ENCODE assay signal across 1 cellular context in the genomic region with DNA sequence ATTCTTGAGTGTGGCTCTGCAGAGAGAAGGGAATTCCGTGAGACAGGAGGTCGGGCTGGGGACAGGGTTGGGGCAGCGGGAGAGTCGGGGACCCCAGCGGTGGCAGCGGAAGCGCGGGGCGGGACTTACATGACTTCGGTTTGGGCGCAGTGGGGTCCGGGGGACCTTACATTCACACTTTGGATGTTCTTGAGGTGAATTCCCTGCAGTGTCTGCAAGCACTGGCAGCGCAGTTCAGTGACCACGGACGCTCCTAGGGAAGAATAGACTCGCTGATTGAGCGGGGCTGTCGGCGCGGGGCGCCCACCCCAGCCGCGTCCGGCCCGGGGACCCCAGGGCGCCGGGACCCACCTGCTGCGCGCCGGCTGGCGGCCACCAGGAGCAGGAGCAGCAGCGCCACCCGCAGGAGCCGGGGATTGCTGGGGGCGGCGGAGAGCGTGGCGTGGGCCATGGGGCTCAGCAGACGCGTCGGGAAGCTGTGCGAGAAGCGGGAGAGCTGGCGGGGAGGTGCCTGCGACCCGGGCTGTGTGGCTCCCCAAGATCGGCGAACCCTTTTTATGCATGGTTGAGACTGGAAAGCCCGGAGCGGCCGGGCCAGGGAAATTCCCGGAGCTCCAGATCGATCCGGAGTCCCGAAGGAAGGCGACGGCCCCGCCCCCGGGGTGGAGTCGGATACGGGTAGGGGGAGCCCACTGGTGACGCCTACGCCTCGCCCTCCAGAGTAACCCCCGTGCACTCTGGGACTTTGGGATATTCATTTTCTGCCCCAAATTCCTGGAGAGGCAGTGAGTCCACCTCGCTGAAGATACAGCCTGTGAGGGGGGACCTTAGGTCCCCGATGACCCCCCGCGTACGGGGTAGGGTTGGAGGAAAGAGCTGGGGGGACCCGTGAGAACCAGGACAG.
TF ChIP-seq lines count a peak whose summit lies in the region.

A gene (minus strand): TSS at position 529 of the 904 bp plus-strand sequence. CDS start 78 bp downstream, at position 451.

TF ChIP-seq in K562, 482 proteins besides CTCF, POLR2A, EP300 and RAD21 (continued from another document and continues in another):
- TF ChIP-seq, protein P1, sequence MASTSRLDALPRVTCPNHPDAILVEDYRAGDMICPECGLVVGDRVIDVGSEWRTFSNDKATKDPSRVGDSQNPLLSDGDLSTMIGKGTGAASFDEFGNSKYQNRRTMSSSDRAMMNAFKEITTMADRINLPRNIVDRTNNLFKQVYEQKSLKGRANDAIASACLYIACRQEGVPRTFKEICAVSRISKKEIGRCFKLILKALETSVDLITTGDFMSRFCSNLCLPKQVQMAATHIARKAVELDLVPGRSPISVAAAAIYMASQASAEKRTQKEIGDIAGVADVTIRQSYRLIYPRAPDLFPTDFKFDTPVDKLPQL (IDR thresholded peaks at IDR 0.05; ENCODE audit: extremely low read depth, insufficient read length): no peak
- TF ChIP-seq ZZZ3 (IDR thresholded peaks at IDR 0.05) (no peak), SNIP1 (IDR thresholded peaks at IDR 0.05; ENCODE audit: low read depth) (no peak), FOS (IDR thresholded peaks at IDR 0.05; ENCODE audit: extremely low read depth, insufficient read length) (no peak), FOXJ3 (CRISPR knock-in tag; IDR thresholded peaks at IDR 0.05) (no peak), NUFIP1 (IDR thresholded peaks at IDR 0.05; ENCODE audit: partially characterized antibody) (no peak), SMAD4 (CRISPR knock-in tag; conservative IDR thresholded peaks at IDR 0.05) (peak; percentile 82; the same call in 1 of the 2 replicates), HDGF (IDR thresholded peaks at IDR 0.05) (no peak), SREBF1 (IDR thresholded peaks at IDR 0.05; ENCODE audit: borderline replicate concordance, low read depth, low read length) (no peak), RFX1 (IDR thresholded peaks at IDR 0.05) (no peak), HDAC2 (IDR thresholded peaks at IDR 0.05) (peak; percentile 36; the same call in 1 of the 2 replicates), ZNF165 (CRISPR knock-in tag; IDR thresholded peaks at IDR 0.05; ENCODE audit: borderline replicate concordance) (no peak), KDM1A (IDR thresholded peaks at IDR 0.05) (no peak), ZNF143 (CRISPR knock-in tag; IDR thresholded peaks at IDR 0.05) (0 out of 2 replicates have a peak, but pooled peaks have one; percentile 21), SIX5 (IDR thresholded peaks at IDR 0.05; ENCODE audit: borderline replicate concordance in 1 of 2, insufficient read depth in 1 of 2, low read depth in 1 of 2, low read length in 2 of 2) (no peak), SP2 (IDR thresholded peaks at IDR 0.05; ENCODE audit: extremely low read depth, low read depth, low read length, poor library complexity, severe bottlenecking) (no peak), CBX5 (IDR thresholded peaks at IDR 0.05; ENCODE audit: borderline replicate concordance, low read depth) (no peak), RB1 (IDR thresholded peaks at IDR 0.05; ENCODE audit: low read depth) (peak; percentile 40; the same call in 1 of the 2 replicates), SRSF1 (IDR thresholded peaks at IDR 0.05; ENCODE audit: low read depth, low read length) (no peak), NBN (IDR thresholded peaks at IDR 0.05; ENCODE audit: low read depth) (no peak)
- TF ChIP-seq, protein P2, sequence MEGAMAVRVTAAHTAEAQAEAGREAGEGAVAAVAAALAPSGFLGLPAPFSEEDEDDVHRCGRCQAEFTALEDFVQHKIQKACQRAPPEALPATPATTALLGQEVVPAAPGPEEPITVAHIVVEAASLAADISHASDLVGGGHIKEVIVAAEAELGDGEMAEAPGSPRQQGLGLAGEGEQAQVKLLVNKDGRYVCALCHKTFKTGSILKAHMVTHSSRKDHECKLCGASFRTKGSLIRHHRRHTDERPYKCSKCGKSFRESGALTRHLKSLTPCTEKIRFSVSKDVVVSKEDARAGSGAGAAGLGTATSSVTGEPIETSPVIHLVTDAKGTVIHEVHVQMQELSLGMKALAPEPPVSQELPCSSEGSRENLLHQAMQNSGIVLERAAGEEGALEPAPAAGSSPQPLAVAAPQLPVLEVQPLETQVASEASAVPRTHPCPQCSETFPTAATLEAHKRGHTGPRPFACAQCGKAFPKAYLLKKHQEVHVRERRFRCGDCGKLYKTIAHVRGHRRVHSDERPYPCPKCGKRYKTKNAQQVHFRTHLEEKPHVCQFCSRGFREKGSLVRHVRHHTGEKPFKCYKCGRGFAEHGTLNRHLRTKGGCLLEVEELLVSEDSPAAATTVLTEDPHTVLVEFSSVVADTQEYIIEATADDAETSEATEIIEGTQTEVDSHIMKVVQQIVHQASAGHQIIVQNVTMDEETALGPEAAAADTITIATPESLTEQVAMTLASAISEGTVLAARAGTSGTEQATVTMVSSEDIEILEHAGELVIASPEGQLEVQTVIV (CRISPR knock-in tag; IDR thresholded peaks at IDR 0.05; ENCODE audit: borderline replicate concordance): no peak
- TF ChIP-seq, protein P3, sequence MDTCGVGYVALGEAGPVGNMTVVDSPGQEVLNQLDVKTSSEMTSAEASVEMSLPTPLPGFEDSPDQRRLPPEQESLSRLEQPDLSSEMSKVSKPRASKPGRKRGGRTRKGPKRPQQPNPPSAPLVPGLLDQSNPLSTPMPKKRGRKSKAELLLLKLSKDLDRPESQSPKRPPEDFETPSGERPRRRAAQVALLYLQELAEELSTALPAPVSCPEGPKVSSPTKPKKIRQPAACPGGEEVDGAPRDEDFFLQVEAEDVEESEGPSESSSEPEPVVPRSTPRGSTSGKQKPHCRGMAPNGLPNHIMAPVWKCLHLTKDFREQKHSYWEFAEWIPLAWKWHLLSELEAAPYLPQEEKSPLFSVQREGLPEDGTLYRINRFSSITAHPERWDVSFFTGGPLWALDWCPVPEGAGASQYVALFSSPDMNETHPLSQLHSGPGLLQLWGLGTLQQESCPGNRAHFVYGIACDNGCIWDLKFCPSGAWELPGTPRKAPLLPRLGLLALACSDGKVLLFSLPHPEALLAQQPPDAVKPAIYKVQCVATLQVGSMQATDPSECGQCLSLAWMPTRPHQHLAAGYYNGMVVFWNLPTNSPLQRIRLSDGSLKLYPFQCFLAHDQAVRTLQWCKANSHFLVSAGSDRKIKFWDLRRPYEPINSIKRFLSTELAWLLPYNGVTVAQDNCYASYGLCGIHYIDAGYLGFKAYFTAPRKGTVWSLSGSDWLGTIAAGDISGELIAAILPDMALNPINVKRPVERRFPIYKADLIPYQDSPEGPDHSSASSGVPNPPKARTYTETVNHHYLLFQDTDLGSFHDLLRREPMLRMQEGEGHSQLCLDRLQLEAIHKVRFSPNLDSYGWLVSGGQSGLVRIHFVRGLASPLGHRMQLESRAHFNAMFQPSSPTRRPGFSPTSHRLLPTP (IDR thresholded peaks at IDR 0.05; ENCODE audit: borderline replicate concordance, extremely low read depth, insufficient read length): no peak
- TF ChIP-seq, protein P4, sequence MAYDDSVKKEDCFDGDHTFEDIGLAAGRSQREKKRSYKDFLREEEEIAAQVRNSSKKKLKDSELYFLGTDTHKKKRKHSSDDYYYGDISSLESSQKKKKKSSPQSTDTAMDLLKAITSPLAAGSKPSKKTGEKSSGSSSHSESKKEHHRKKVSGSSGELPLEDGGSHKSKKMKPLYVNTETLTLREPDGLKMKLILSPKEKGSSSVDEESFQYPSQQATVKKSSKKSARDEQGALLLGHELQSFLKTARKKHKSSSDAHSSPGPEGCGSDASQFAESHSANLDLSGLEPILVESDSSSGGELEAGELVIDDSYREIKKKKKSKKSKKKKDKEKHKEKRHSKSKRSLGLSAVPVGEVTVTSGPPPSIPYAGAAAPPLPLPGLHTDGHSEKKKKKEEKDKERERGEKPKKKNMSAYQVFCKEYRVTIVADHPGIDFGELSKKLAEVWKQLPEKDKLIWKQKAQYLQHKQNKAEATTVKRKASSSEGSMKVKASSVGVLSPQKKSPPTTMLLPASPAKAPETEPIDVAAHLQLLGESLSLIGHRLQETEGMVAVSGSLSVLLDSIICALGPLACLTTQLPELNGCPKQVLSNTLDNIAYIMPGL (CRISPR knock-in tag; IDR thresholded peaks at IDR 0.05): peak; percentile 94; the same call in 1 of the 2 replicates
- TF ChIP-seq, protein P5, sequence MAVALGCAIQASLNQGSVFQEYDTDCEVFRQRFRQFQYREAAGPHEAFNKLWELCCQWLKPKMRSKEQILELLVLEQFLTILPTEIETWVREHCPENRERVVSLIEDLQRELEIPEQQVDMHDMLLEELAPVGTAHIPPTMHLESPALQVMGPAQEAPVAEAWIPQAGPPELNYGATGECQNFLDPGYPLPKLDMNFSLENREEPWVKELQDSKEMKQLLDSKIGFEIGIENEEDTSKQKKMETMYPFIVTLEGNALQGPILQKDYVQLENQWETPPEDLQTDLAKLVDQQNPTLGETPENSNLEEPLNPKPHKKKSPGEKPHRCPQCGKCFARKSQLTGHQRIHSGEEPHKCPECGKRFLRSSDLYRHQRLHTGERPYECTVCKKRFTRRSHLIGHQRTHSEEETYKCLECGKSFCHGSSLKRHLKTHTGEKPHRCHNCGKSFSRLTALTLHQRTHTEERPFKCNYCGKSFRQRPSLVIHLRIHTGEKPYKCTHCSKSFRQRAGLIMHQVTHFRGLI (CRISPR knock-in tag; IDR thresholded peaks at IDR 0.05): no peak
- TF ChIP-seq, protein P6, sequence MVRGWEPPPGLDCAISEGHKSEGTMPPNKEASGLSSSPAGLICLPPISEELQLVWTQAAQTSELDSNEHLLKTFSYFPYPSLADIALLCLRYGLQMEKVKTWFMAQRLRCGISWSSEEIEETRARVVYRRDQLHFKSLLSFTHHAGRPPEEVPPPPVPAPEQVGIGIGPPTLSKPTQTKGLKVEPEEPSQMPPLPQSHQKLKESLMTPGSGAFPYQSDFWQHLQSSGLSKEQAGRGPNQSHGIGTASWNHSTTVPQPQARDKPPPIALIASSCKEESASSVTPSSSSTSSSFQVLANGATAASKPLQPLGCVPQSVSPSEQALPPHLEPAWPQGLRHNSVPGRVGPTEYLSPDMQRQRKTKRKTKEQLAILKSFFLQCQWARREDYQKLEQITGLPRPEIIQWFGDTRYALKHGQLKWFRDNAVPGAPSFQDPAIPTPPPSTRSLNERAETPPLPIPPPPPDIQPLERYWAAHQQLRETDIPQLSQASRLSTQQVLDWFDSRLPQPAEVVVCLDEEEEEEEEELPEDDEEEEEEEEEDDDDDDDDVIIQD (CRISPR knock-in tag; IDR thresholded peaks at IDR 0.05): no peak
- TF ChIP-seq, protein P7, sequence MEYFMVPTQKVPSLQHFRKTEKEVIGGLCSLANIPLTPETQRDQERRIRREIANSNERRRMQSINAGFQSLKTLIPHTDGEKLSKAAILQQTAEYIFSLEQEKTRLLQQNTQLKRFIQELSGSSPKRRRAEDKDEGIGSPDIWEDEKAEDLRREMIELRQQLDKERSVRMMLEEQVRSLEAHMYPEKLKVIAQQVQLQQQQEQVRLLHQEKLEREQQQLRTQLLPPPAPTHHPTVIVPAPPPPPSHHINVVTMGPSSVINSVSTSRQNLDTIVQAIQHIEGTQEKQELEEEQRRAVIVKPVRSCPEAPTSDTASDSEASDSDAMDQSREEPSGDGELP (CRISPR knock-in tag; IDR thresholded peaks at IDR 0.05; ENCODE audit: borderline replicate concordance): peak; percentile 59; the same call in 1 of the 2 replicates
- TF ChIP-seq, protein P8, sequence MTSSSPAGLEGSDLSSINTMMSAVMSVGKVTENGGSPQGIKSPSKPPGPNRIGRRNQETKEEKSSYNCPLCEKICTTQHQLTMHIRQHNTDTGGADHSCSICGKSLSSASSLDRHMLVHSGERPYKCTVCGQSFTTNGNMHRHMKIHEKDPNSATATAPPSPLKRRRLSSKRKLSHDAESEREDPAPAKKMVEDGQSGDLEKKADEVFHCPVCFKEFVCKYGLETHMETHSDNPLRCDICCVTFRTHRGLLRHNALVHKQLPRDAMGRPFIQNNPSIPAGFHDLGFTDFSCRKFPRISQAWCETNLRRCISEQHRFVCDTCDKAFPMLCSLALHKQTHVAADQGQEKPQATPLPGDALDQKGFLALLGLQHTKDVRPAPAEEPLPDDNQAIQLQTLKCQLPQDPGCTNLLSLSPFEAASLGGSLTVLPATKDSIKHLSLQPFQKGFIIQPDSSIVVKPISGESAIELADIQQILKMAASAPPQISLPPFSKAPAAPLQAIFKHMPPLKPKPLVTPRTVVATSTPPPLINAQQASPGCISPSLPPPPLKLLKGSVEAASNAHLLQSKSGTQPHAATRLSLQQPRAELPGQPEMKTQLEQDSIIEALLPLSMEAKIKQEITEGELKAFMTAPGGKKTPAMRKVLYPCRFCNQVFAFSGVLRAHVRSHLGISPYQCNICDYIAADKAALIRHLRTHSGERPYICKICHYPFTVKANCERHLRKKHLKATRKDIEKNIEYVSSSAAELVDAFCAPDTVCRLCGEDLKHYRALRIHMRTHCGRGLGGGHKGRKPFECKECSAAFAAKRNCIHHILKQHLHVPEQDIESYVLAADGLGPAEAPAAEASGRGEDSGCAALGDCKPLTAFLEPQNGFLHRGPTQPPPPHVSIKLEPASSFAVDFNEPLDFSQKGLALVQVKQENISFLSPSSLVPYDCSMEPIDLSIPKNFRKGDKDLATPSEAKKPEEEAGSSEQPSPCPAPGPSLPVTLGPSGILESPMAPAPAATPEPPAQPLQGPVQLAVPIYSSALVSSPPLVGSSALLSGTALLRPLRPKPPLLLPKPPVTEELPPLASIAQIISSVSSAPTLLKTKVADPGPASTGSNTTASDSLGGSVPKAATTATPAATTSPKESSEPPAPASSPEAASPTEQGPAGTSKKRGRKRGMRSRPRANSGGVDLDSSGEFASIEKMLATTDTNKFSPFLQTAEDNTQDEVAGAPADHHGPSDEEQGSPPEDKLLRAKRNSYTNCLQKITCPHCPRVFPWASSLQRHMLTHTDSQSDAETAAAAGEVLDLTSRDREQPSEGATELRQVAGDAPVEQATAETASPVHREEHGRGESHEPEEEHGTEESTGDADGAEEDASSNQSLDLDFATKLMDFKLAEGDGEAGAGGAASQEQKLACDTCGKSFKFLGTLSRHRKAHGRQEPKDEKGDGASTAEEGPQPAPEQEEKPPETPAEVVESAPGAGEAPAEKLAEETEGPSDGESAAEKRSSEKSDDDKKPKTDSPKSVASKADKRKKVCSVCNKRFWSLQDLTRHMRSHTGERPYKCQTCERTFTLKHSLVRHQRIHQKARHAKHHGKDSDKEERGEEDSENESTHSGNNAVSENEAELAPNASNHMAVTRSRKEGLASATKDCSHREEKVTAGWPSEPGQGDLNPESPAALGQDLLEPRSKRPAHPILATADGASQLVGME (CRISPR knock-in tag; IDR thresholded peaks at IDR 0.05): no peak
- TF ChIP-seq, protein P9, sequence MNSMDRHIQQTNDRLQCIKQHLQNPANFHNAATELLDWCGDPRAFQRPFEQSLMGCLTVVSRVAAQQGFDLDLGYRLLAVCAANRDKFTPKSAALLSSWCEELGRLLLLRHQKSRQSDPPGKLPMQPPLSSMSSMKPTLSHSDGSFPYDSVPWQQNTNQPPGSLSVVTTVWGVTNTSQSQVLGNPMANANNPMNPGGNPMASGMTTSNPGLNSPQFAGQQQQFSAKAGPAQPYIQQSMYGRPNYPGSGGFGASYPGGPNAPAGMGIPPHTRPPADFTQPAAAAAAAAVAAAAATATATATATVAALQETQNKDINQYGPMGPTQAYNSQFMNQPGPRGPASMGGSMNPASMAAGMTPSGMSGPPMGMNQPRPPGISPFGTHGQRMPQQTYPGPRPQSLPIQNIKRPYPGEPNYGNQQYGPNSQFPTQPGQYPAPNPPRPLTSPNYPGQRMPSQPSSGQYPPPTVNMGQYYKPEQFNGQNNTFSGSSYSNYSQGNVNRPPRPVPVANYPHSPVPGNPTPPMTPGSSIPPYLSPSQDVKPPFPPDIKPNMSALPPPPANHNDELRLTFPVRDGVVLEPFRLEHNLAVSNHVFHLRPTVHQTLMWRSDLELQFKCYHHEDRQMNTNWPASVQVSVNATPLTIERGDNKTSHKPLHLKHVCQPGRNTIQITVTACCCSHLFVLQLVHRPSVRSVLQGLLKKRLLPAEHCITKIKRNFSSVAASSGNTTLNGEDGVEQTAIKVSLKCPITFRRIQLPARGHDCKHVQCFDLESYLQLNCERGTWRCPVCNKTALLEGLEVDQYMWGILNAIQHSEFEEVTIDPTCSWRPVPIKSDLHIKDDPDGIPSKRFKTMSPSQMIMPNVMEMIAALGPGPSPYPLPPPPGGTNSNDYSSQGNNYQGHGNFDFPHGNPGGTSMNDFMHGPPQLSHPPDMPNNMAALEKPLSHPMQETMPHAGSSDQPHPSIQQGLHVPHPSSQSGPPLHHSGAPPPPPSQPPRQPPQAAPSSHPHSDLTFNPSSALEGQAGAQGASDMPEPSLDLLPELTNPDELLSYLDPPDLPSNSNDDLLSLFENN (IDR thresholded peaks at IDR 0.05; ENCODE audit: low read depth in 2 of 2, low read length in 2 of 2): 0 out of 4 replicates have a peak, but pooled peaks of 1 of the 2 experiments have one; percentile 17
